8 cellular contexts compared by ENCODE assay signal in genomic region chr5:134177197-134178171, GRCh38. TPM values are rescaled to one million over a fixed set of nuclear protein-coding genes. Genes with fewer than 3 reads are reported as not detected.
A peak's percentile ranks its signal among the peaks of the same experiment; 100 is the strongest.
DNase-seq lines count a peak whose midpoint lies in the region; ATAC-seq and TF ChIP-seq lines count a peak whose summit lies in the region.

No MANE protein-coding gene starts in this region.

- TF ChIP-seq CTCF in HEK293 (tag by site-specific recombination; IDR thresholded peaks at IDR 0.05) (peak; percentile 20; the same call in 1 of the 2 replicates), fibroblast of villous mesenchyme (IDR thresholded peaks at IDR 0.05; ENCODE audit: insufficient read depth, low read depth, low read length) (no peak), neural crest cell (conservative IDR thresholded peaks at IDR 0.05) (no peak)

- CTCF ChIA-PET in HEK293 (lab: Yijun Ruan, JAX) = interaction anchor here (0.7 kb wide), 1 partner anchor 250 kb away, joined by 4 read pairs; no protein-coding TSS in a partner anchor
- CTCF ChIA-PET in activated CD8-positive, alpha-beta T cell treated with anti-CD3 and anti-CD28 coated beads, Interleukin-2, amount 10 ng/mL, durations not matched to agents 7 days and 5 days (lab: Charles Lee) = interaction anchor here (0.6 to 2.4 kb wide), 8 partner anchors 15 to 410 kb away, joined by 3 to 14 read pairs (median 4); no protein-coding TSS in a partner anchor

- H3K36me3 Mint-ChIP-seq in activated CD8-positive, alpha-beta T cell treated with anti-CD3 and anti-CD28 coated beads, Interleukin-2, amount 10 ng/mL, durations not matched to agents 7 days and 5 days (ENCODE audit: low read depth) = peaks cover 16% of the 10 kb centered on the region
- H3K36me3 Mint-ChIP-seq in neural crest cell (ENCODE audit: low read depth) = peaks cover 4% of the 10 kb centered on the region

- ATAC-seq in activated CD8-positive, alpha-beta T cell treated with anti-CD3 and anti-CD28 coated beads, Interleukin-2, amount 10 ng/mL, durations not matched to agents 7 days and 5 days = no peak
- no peak for ATAC-seq in HG03280 (IDR thresholded peaks at IDR 0.05; ENCODE audit: unreplicated experiment)

- H3K4me3 ChIP-seq in HEK293 (ENCODE audit: low read depth, low read length) (peak overlapping the region; percentile 96), fibroblast of villous mesenchyme (ENCODE audit: low read depth, low read length) (peak overlapping the region; percentile 93)

- H3K4me1 Mint-ChIP-seq in activated CD8-positive, alpha-beta T cell treated with anti-CD3 and anti-CD28 coated beads, Interleukin-2, amount 10 ng/mL, durations not matched to agents 7 days and 5 days (ENCODE audit: low read depth) = peaks cover 24% of the 10 kb centered on the region
- peaks cover 26% of the 10 kb centered on the region for H3K4me1 Mint-ChIP-seq in neural crest cell

- peaks cover 9 to 12% of the 10 kb centered on the region in 2 experiments; a peak in 2 of 3 replicates for H3K36me3 ChIP-seq in HEK293 (ENCODE audit: control insufficient read depth in 2 of 2, insufficient read depth in 1 of 2, low read length in 2 of 2)

- peak overlapping the region; percentile 84 for H3K4me3 Mint-ChIP-seq in activated CD8-positive, alpha-beta T cell treated with anti-CD3 and anti-CD28 coated beads, Interleukin-2, amount 10 ng/mL, durations not matched to agents 7 days and 5 days
- peak overlapping the region; percentile 99 for H3K4me3 Mint-ChIP-seq in neural crest cell

- POLR2A ChIA-PET in HEK293 (lab: Yijun Ruan, JAX) = interaction anchor here (0.6 to 2.1 kb wide), 16 partner anchors 9 to 208 kb away, joined by 3 to 13 read pairs (median 5); partner anchors contain the start of gene PPP2CA
- POLR2A ChIA-PET in activated CD8-positive, alpha-beta T cell treated with anti-CD3 and anti-CD28 coated beads, Interleukin-2, amount 10 ng/mL, durations not matched to agents 7 days and 5 days (lab: Charles Lee) = interaction anchor here (0.5 to 5.0 kb wide), 57 partner anchors 10 to 1313 kb away, joined by 3 to 78 read pairs (median 4); partner anchors contain the start of genes JADE2, PPP2CA and UBE2B

- DNase-seq in NCI-H1694 treated with DMSO at 0.1 percent for 48 hours (lab: John Stamatoyannopoulos, UW) (peak; percentile 41), NCI-H1694 (lab: John Stamatoyannopoulos, UW) (no peak), NCI-H2171 treated with DMSO at 0.1 percent for 48 hours (lab: John Stamatoyannopoulos, UW) (peak; percentile 61), fibroblast of villous mesenchyme (ENCODE audit: low read depth) (peak; percentile 80), neural crest cell (ENCODE audit: low read depth, low spot score) (no peak)
- no peak for DNase-seq in activated CD8-positive, alpha-beta T cell treated with anti-CD3 and anti-CD28 coated beads, Interleukin-2, amount 10 ng/mL, durations not matched to agents 7 days and 5 days

- peaks cover 10% of the 10 kb centered on the region for H3K4me1 ChIP-seq in HEK293 (ENCODE audit: control insufficient read depth, insufficient read depth, low read length)

- no peaks in the 10 kb centered on the region for H3K9me3 ChIP-seq in HEK293 (ENCODE audit: control insufficient read depth, insufficient read depth, low read depth, low read length)

- H3K27ac ChIP-seq in HEK293 (ENCODE audit: extremely low read depth, low read depth, low read length) = peak overlapping the region; percentile 98

- peak overlapping the region; percentile 98 for H3K27ac Mint-ChIP-seq in activated CD8-positive, alpha-beta T cell treated with anti-CD3 and anti-CD28 coated beads, Interleukin-2, amount 10 ng/mL, durations not matched to agents 7 days and 5 days
- H3K27ac Mint-ChIP-seq in neural crest cell (ENCODE audit: unreplicated experiment) = peak overlapping the region; percentile 99

- no peaks in the 10 kb centered on the region for H3K9me3 Mint-ChIP-seq in activated CD8-positive, alpha-beta T cell treated with anti-CD3 and anti-CD28 coated beads, Interleukin-2, amount 10 ng/mL, durations not matched to agents 7 days and 5 days (ENCODE audit: insufficient read depth)
- no peaks in the 10 kb centered on the region for H3K9me3 Mint-ChIP-seq in neural crest cell

- no peaks in the 10 kb centered on the region for H3K27me3 Mint-ChIP-seq in activated CD8-positive, alpha-beta T cell treated with anti-CD3 and anti-CD28 coated beads, Interleukin-2, amount 10 ng/mL, durations not matched to agents 7 days and 5 days (ENCODE audit: low read depth)
- H3K27me3 Mint-ChIP-seq in neural crest cell (ENCODE audit: low read depth) = no peaks in the 10 kb centered on the region

TF ChIP-seq in HEK293, 187 proteins besides CTCF, POLR2A, EP300 and RAD21 (continues in another document):
- TF ChIP-seq KLF1 (tag by site-specific recombination; IDR thresholded peaks at IDR 0.05) (peak; percentile 74), ZBTB17 (tag by site-specific recombination; IDR thresholded peaks at IDR 0.05) (peak; percentile 79), ZNF768 (tag by site-specific recombination; IDR thresholded peaks at IDR 0.05) (no peak), TCF7L2 (IDR thresholded peaks at IDR 0.05; ENCODE audit: borderline replicate concordance, low read depth, low read length) (no peak), MZF1 (tag by site-specific recombination; IDR thresholded peaks at IDR 0.05; ENCODE audit: borderline replicate concordance) (no peak), TRIM28 (IDR thresholded peaks at IDR 0.05; ENCODE audit: borderline replicate concordance, low read length) (no peak), ZBTB10 (tag by site-specific recombination; IDR thresholded peaks at IDR 0.05) (0 out of 2 replicates have a peak, but pooled peaks have one; percentile 1), ZNF660 (tag by site-specific recombination; IDR thresholded peaks at IDR 0.05) (0 out of 2 replicates have a peak, but pooled peaks have one; percentile 39), KLF8 (tag by site-specific recombination; IDR thresholded peaks at IDR 0.05) (0 out of 2 replicates have a peak, but pooled peaks have one; percentile 8), ZNF394 (tag by site-specific recombination; IDR thresholded peaks at IDR 0.05; ENCODE audit: borderline replicate concordance) (0 out of 2 replicates have a peak, but pooled peaks have one; percentile 20), ZBTB7A (tag by site-specific recombination; IDR thresholded peaks at IDR 0.05; ENCODE audit: low read depth) (0 out of 2 replicates have a peak, but pooled peaks have one; percentile 10)
- TF ChIP-seq, protein P1, sequence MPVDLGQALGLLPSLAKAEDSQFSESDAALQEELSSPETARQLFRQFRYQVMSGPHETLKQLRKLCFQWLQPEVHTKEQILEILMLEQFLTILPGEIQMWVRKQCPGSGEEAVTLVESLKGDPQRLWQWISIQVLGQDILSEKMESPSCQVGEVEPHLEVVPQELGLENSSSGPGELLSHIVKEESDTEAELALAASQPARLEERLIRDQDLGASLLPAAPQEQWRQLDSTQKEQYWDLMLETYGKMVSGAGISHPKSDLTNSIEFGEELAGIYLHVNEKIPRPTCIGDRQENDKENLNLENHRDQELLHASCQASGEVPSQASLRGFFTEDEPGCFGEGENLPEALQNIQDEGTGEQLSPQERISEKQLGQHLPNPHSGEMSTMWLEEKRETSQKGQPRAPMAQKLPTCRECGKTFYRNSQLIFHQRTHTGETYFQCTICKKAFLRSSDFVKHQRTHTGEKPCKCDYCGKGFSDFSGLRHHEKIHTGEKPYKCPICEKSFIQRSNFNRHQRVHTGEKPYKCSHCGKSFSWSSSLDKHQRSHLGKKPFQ (tag by site-specific recombination; IDR thresholded peaks at IDR 0.05) = peak; percentile 58; the same call in 1 of the 2 replicates
- TF ChIP-seq, protein P2, sequence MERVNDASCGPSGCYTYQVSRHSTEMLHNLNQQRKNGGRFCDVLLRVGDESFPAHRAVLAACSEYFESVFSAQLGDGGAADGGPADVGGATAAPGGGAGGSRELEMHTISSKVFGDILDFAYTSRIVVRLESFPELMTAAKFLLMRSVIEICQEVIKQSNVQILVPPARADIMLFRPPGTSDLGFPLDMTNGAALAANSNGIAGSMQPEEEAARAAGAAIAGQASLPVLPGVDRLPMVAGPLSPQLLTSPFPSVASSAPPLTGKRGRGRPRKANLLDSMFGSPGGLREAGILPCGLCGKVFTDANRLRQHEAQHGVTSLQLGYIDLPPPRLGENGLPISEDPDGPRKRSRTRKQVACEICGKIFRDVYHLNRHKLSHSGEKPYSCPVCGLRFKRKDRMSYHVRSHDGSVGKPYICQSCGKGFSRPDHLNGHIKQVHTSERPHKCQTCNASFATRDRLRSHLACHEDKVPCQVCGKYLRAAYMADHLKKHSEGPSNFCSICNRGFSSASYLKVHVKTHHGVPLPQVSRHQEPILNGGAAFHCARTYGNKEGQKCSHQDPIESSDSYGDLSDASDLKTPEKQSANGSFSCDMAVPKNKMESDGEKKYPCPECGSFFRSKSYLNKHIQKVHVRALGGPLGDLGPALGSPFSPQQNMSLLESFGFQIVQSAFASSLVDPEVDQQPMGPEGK (tag by site-specific recombination; IDR thresholded peaks at IDR 0.05) = peak; percentile 18

RNA-seq across cellular contexts. Expression of gene SKP1, which starts 0.7 kb away (rescaled TPM):
- total RNA-seq in activated CD8-positive, alpha-beta T cell treated with anti-CD3 and anti-CD28 coated beads, Interleukin-2, amount 10 ng/mL, durations not matched to agents 7 days and 5 days = 100 to 1,000 TPM; 203 to 206 TPM
- total RNA-seq in fibroblast of villous mesenchyme (164 and 166 TPM in 2 replicates), neural crest cell (329 and 340 TPM in 2 replicates)

RNA-seq across cellular contexts. Expression of gene PPP2CA, which starts 48.4 kb away (rescaled TPM):
- 100 to 1,000 TPM; 158 to 167 TPM for total RNA-seq in activated CD8-positive, alpha-beta T cell treated with anti-CD3 and anti-CD28 coated beads, Interleukin-2, amount 10 ng/mL, durations not matched to agents 7 days and 5 days
- 41.9 and 60.9 TPM in 2 replicates for total RNA-seq in fibroblast of villous mesenchyme
- 197 and 212 TPM in 2 replicates for total RNA-seq in neural crest cell

Comparison
In these comparisons a context has a peak if more than half of its experiments do, and no peak if none do; other contexts are left out.
1. DNase-seq: peak in NCI-H1694 treated with DMSO at 0.1 percent for 48 hours (single experiment), NCI-H2171 treated with DMSO at 0.1 percent for 48 hours (single experiment) and fibroblast of villous mesenchyme (single experiment); none in NCI-H1694 (single experiment), activated CD8-positive, alpha-beta T cell treated with anti-CD3 and anti-CD28 coated beads, Interleukin-2, amount 10 ng/mL, durations not matched to agents 7 days and 5 days (single experiment) and neural crest cell (single experiment).